10 cellular contexts compared by ENCODE assay signal in genomic region chr7:117087639-117088396, GRCh38.
DNase-seq lines count a peak whose midpoint lies in the region; ATAC-seq lines count a peak whose summit lies in the region.
"Had no signal": no experiment of that assay in that cellular context is flagged by ENCODE, and none has a peak within 500 bp of the region (broad histone marks: within the 10 kb centered on the region; RNA-seq: fewer than 3 reads in every experiment).

No MANE protein-coding gene starts in this region.

- peak overlapping the region; percentile 3 for H3K27ac Mint-ChIP-seq in activated naive CD4-positive, alpha-beta T cell treated with anti-CD3 and anti-CD28 coated beads, Interleukin-2, amount 50 U/mL, for 24 hours
- H3K27ac Mint-ChIP-seq in activated naive CD4-positive, alpha-beta T cell treated with anti-CD3 and anti-CD28 coated beads, Interleukin-2, amount 50 U/mL, for 72 hours = peak overlapping the region in 1 of 2 donors; percentile 4
- H3K27ac Mint-ChIP-seq in central memory CD8-positive, alpha-beta T cell (ENCODE audit: low read depth) = peak overlapping the region; percentile 0

- H3K36me3 Mint-ChIP-seq in activated naive CD4-positive, alpha-beta T cell treated with anti-CD3 and anti-CD28 coated beads, Interleukin-2, amount 50 U/mL, for 24 hours = no peaks in the 10 kb centered on the region
- no peaks in the 10 kb centered on the region for H3K36me3 Mint-ChIP-seq in activated naive CD4-positive, alpha-beta T cell treated with anti-CD3 and anti-CD28 coated beads, Interleukin-2, amount 50 U/mL, for 72 hours
- H3K36me3 Mint-ChIP-seq in central memory CD8-positive, alpha-beta T cell (ENCODE audit: insufficient read depth) = peaks cover 2% of the 10 kb centered on the region

- peaks cover 28% of the 10 kb centered on the region for H3K4me1 Mint-ChIP-seq in activated naive CD4-positive, alpha-beta T cell treated with anti-CD3 and anti-CD28 coated beads, Interleukin-2, amount 50 U/mL, for 24 hours
- H3K4me1 Mint-ChIP-seq in central memory CD8-positive, alpha-beta T cell = peaks cover 17% of the 10 kb centered on the region

- no peak for ATAC-seq in activated naive CD4-positive, alpha-beta T cell treated with anti-CD3 and anti-CD28 coated beads, Interleukin-2, amount 50 U/mL, for 72 hours
- ATAC-seq in central memory CD8-positive, alpha-beta T cell (replicated peaks; ENCODE audit: extremely low read depth, poor library complexity, severe bottlenecking) = no peak
- peak; percentile 16 for ATAC-seq in stimulated activated naive CD8-positive, alpha-beta T cell treated with anti-CD3 and anti-CD28 coated beads, Interleukin-15, Interleukin-2, amounts not matched to agents 100 U/mL and 50 U/mL, for 24 hours
- ATAC-seq in HG03045 (IDR thresholded peaks at IDR 0.05; ENCODE audit: unreplicated experiment) = no peak

- DNase-seq in activated naive CD4-positive, alpha-beta T cell treated with anti-CD3 and anti-CD28 coated beads, Interleukin-2, amount 50 U/mL, for 72 hours (ENCODE audit: low spot score in 2 of 2) = no peak
- peak; percentile 76 for DNase-seq in RPMI7951 (ENCODE audit: low read depth)
- DNase-seq in central memory CD8-positive, alpha-beta T cell (ENCODE audit: low spot score in 2 of 2) = no peak
- no peak for DNase-seq in stimulated activated naive CD8-positive, alpha-beta T cell treated with anti-CD3 and anti-CD28 coated beads, Interleukin-15, Interleukin-2, amounts not matched to agents 100 U/mL and 50 U/mL, for 24 hours
- no peak for DNase-seq in middle frontal gyrus (ENCODE audit: extremely low spot score, low spot score)
- DNase-seq in RKO (ENCODE audit: low spot score) = no peak
- DNase-seq: effector CD8-positive, alpha-beta T cell; stimulated activated naive CD4-positive, alpha-beta T cell treated with Interleukin-2 at 50 U/mL for 16 hours had no signal

- no peak overlapping the region for H3K4me3 Mint-ChIP-seq in activated naive CD4-positive, alpha-beta T cell treated with anti-CD3 and anti-CD28 coated beads, Interleukin-2, amount 50 U/mL, for 24 hours
- H3K4me3 Mint-ChIP-seq in central memory CD8-positive, alpha-beta T cell = peak overlapping the region; percentile 0

- no peaks in the 10 kb centered on the region for H3K27me3 Mint-ChIP-seq in activated naive CD4-positive, alpha-beta T cell treated with anti-CD3 and anti-CD28 coated beads, Interleukin-2, amount 50 U/mL, for 24 hours
- H3K27me3 Mint-ChIP-seq in central memory CD8-positive, alpha-beta T cell = no peaks in the 10 kb centered on the region

- H3K9me3 Mint-ChIP-seq in activated naive CD4-positive, alpha-beta T cell treated with anti-CD3 and anti-CD28 coated beads, Interleukin-2, amount 50 U/mL, for 24 hours = no peaks in the 10 kb centered on the region
- no peaks in the 10 kb centered on the region for H3K9me3 Mint-ChIP-seq in activated naive CD4-positive, alpha-beta T cell treated with anti-CD3 and anti-CD28 coated beads, Interleukin-2, amount 50 U/mL, for 72 hours
- H3K9me3 Mint-ChIP-seq in central memory CD8-positive, alpha-beta T cell = no peaks in the 10 kb centered on the region
